In the genomic region with DNA sequence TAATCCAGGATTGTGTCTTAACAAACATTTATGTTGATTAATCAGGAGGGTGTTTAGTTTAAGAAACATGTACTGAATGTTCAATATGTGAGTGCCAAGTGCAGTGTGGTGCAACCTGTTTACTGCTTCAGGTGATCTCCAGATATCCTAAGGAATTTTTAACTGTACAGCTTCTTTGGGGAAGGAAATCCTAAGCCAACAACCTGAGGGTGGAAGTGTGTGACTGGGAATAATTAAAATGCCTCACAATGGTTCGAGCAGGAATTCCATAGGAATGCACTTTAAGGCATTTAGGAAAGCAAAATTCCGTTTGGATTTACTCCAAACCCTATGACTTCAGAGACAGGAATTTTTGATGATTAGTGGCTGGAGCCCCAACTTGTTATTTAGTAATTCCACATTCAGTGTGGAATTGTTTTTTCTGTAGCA, we compare ENCODE assay signal across 10 cellular contexts. TPM values are rescaled to one million over a fixed set of nuclear protein-coding genes. Genes with fewer than 3 reads are reported as not detected.
DNase-seq lines count a peak whose midpoint lies in the region; ATAC-seq and TF ChIP-seq lines count a peak whose summit lies in the region.
"Had no signal": no experiment of that assay in that cellular context is flagged by ENCODE, and none has a peak within 500 bp of the region (broad histone marks: within the 10 kb centered on the region; RNA-seq: fewer than 3 reads in every experiment).

No MANE protein-coding gene starts in this region.

- peak overlapping the region in 1 of 2 experiments; percentile 22; a peak in 2 of 4 replicates for H3K4me3 ChIP-seq in SK-N-SH (ENCODE audit: low read depth in 2 of 2, low read length in 1 of 2)
- H3K4me3 ChIP-seq in fibroblast of pulmonary artery (replicated peaks; ENCODE audit: low read depth, low read length): no peak overlapping the region

- H3K27ac Mint-ChIP-seq in natural killer cell: no peak overlapping the region

- peaks cover 5 to 100% of the 10 kb centered on the region in 2 experiments for H3K4me1 ChIP-seq in SK-N-SH (ENCODE audit: control insufficient read depth in 1 of 2, insufficient read depth in 2 of 2, low read depth in 1 of 2, low read length in 1 of 2)

- TF ChIP-seq RAD21 in SK-N-SH (IDR thresholded peaks at IDR 0.05; ENCODE audit: low read length): no peak

- ATAC-seq in natural killer cell: no peak

- H2AFZ ChIP-seq in SK-N-SH (ENCODE audit: low read depth): no peak overlapping the region

- POLR2A ChIA-PET in SK-N-SH (lab: Yijun Ruan, JAX): no interaction called here

- TF ChIP-seq CTCF in SK-N-SH (IDR thresholded peaks at IDR 0.05) (no peak), fibroblast of pulmonary artery (IDR thresholded peaks at IDR 0.05; ENCODE audit: low read length, missing control alignments) (no peak), natural killer cell (IDR thresholded peaks at IDR 0.05) (no peak)

- DNase-seq in ELR (ENCODE audit: low read depth): peak; percentile 91
- no peak for DNase-seq in SK-N-SH
- DNase-seq in fibroblast of pulmonary artery (ENCODE audit: low read depth): peak; percentile 91
- peak; percentile 79 for DNase-seq in pulmonary artery endothelial cell (ENCODE audit: low read depth, low spot score)
- no peak for DNase-seq in NCI-H146 (lab: John Stamatoyannopoulos, UW)
- DNase-seq in natural killer cell: no peak
- no peak for DNase-seq in SIG-M5 (lab: John Stamatoyannopoulos, UW)
- no peak for DNase-seq in inferior parietal cortex (ENCODE audit: extremely low spot score)
- DNase-seq: cerebellar nuclear complex, DMS79 had no signal

- peak overlapping the region; percentile 67 for H3K4me2 ChIP-seq in SK-N-SH

- peaks cover 50% of the 10 kb centered on the region for H4K20me1 ChIP-seq in SK-N-SH (ENCODE audit: insufficient read depth)

- no peaks in the 10 kb centered on the region for H3K27me3 ChIP-seq in SK-N-SH (ENCODE audit: insufficient read depth)

- H3K27me3 Mint-ChIP-seq in natural killer cell (ENCODE audit: low read depth in 2 of 2): no peaks in the 10 kb centered on the region

- intact Hi-C loops in natural killer cell (cut with micrococcal nuclease): no loop called here

- H3K9me2 ChIP-seq in SK-N-SH: no peaks in the 10 kb centered on the region

- CTCF ChIA-PET in SK-N-SH (lab: Yijun Ruan, JAX): interaction anchor here (1.1 to 1.4 kb wide), 2 partner anchors 17 to 62 kb away, joined by 3 to 5 read pairs; no protein-coding TSS in a partner anchor

- no peaks in the 10 kb centered on the region for H3K9me3 ChIP-seq in SK-N-SH

- peaks cover 8 to 13% of the 10 kb centered on the region in 2 experiments for H3K36me3 ChIP-seq in SK-N-SH (replicated peaks in 1 of 2; ENCODE audit: control insufficient read depth in 1 of 2, insufficient read depth in 2 of 2, low read length in 1 of 2)

- peak overlapping the region; percentile 39; the same call in 1 of the 2 replicates for H3K9ac ChIP-seq in SK-N-SH

- peak overlapping the region; percentile 79 to 96; a peak in 3 of 4 replicates for H3K27ac ChIP-seq in SK-N-SH (ENCODE audit: low read depth in 2 of 2, low read length in 1 of 2)

- TF ChIP-seq EP300 in SK-N-SH (IDR thresholded peaks at IDR 0.05; ENCODE audit: borderline replicate concordance in 1 of 2, low read depth in 1 of 2, low read length in 1 of 2): peak in 1 of 2 experiments; percentile 97; a peak in 3 of 4 replicates

- H3K79me2 ChIP-seq in SK-N-SH (ENCODE audit: insufficient read depth): peaks cover 100% of the 10 kb centered on the region

- peaks cover 42 to 74% of the 10 kb centered on the region in 2 donors for H3K4me1 Mint-ChIP-seq in natural killer cell

- peaks cover 91% of the 10 kb centered on the region for H3F3A ChIP-seq in SK-N-SH (replicated peaks; ENCODE audit: insufficient read depth)

- 0% methylated on average over 2 of the region's 2 CpGs for WGBS in SK-N-SH (ENCODE audit: low lambda C conversion rate)

- no peaks in the 10 kb centered on the region for H3K36me3 Mint-ChIP-seq in natural killer cell

- H3K4me3 Mint-ChIP-seq in natural killer cell: no peak overlapping the region

- H3K9me3 Mint-ChIP-seq in natural killer cell: no peaks in the 10 kb centered on the region

TF ChIP-seq in SK-N-SH, 30 proteins besides CTCF, POLR2A, EP300 and RAD21 (continues in another document):
- TF ChIP-seq MEF2A (IDR thresholded peaks at IDR 0.05; ENCODE audit: borderline replicate concordance, low read depth) (no peak), POLR2AphosphoS5 (IDR thresholded peaks at IDR 0.05; ENCODE audit: low read depth, low read length) (peak; percentile 85; the same call in 1 of the 2 replicates), NFIC (IDR thresholded peaks at IDR 0.05; ENCODE audit: borderline replicate concordance) (peak; percentile 98), ELF1 (IDR thresholded peaks at IDR 0.05) (no peak), PBX3 (IDR thresholded peaks at IDR 0.05) (peak; percentile 83), RCOR1 (IDR thresholded peaks at IDR 0.05; ENCODE audit: low read length) (no peak), NRF1 (IDR thresholded peaks at IDR 0.05; ENCODE audit: low read depth, low read length) (no peak), JUND (IDR thresholded peaks at IDR 0.05) (peak; percentile 88), GABPA (IDR thresholded peaks at IDR 0.05; ENCODE audit: low read depth) (no peak), YY1 (IDR thresholded peaks at IDR 0.05; ENCODE audit: low read depth) (no peak), SIN3A (IDR thresholded peaks at IDR 0.05; ENCODE audit: borderline replicate concordance, low read depth, low read length) (peak; percentile 54; the same call in 1 of the 2 replicates), USF1 (IDR thresholded peaks at IDR 0.05; ENCODE audit: borderline replicate concordance, low read depth) (no peak), GATA2 (CRISPR knock-in tag; IDR thresholded peaks at IDR 0.05) (no peak), FOSL2 (IDR thresholded peaks at IDR 0.05; ENCODE audit: borderline replicate concordance, low read depth) (peak; percentile 85; the same call in 1 of the 2 replicates), MAX (IDR thresholded peaks at IDR 0.05; ENCODE audit: low read depth) (no peak), TCF12 (IDR thresholded peaks at IDR 0.05) (peak; percentile 98), USF2 (IDR thresholded peaks at IDR 0.05; ENCODE audit: borderline replicate concordance, low read depth, low read length) (no peak), RFX5 (IDR thresholded peaks at IDR 0.05; ENCODE audit: low read length) (no peak)
- TF ChIP-seq, protein P1, sequence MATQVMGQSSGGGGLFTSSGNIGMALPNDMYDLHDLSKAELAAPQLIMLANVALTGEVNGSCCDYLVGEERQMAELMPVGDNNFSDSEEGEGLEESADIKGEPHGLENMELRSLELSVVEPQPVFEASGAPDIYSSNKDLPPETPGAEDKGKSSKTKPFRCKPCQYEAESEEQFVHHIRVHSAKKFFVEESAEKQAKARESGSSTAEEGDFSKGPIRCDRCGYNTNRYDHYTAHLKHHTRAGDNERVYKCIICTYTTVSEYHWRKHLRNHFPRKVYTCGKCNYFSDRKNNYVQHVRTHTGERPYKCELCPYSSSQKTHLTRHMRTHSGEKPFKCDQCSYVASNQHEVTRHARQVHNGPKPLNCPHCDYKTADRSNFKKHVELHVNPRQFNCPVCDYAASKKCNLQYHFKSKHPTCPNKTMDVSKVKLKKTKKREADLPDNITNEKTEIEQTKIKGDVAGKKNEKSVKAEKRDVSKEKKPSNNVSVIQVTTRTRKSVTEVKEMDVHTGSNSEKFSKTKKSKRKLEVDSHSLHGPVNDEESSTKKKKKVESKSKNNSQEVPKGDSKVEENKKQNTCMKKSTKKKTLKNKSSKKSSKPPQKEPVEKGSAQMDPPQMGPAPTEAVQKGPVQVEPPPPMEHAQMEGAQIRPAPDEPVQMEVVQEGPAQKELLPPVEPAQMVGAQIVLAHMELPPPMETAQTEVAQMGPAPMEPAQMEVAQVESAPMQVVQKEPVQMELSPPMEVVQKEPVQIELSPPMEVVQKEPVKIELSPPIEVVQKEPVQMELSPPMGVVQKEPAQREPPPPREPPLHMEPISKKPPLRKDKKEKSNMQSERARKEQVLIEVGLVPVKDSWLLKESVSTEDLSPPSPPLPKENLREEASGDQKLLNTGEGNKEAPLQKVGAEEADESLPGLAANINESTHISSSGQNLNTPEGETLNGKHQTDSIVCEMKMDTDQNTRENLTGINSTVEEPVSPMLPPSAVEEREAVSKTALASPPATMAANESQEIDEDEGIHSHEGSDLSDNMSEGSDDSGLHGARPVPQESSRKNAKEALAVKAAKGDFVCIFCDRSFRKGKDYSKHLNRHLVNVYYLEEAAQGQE (IDR thresholded peaks at IDR 0.05; ENCODE audit: low read depth, low read length): peak; percentile 78

RNA-seq across cellular contexts. Expression of gene CRIM1, which starts 16.4 kb away (rescaled TPM):
- 228 and 244 TPM in 2 replicates for polyA plus RNA-seq in SK-N-SH (2012; rRNA removed)
- polyA plus RNA-seq in SK-N-SH (2012; cell fraction: cytosol; rRNA removed): 191 and 233 TPM in 2 replicates
- 201 and 239 TPM in 2 replicates for polyA plus RNA-seq in SK-N-SH (2012; cell fraction: nucleus; rRNA removed)
- total RNA-seq in pulmonary artery endothelial cell (790 and 1,031 TPM in 2 replicates), natural killer cell (10 to 100 TPM; 19.3 to 34.1 (median 32.9) TPM)

Comparison
In these comparisons a context has a peak if more than half of its experiments do, and no peak if none do; other contexts are left out.
1. DNase-seq: peak in ELR (single experiment), fibroblast of pulmonary artery (single experiment) and pulmonary artery endothelial cell (single experiment); none in SK-N-SH (single experiment), NCI-H146 (single experiment), natural killer cell (single experiment), SIG-M5 (single experiment) and inferior parietal cortex (single experiment).
2. RNA of gene CRIM1, which starts 16.4 kb away (total RNA-seq): 790 to 1,031 TPM in pulmonary artery endothelial cell; 19.3 to 34.1 TPM in natural killer cell; every median in the first group is over 10 times any median in the second.